8 cellular contexts compared by ENCODE assay signal in the genomic region with DNA sequence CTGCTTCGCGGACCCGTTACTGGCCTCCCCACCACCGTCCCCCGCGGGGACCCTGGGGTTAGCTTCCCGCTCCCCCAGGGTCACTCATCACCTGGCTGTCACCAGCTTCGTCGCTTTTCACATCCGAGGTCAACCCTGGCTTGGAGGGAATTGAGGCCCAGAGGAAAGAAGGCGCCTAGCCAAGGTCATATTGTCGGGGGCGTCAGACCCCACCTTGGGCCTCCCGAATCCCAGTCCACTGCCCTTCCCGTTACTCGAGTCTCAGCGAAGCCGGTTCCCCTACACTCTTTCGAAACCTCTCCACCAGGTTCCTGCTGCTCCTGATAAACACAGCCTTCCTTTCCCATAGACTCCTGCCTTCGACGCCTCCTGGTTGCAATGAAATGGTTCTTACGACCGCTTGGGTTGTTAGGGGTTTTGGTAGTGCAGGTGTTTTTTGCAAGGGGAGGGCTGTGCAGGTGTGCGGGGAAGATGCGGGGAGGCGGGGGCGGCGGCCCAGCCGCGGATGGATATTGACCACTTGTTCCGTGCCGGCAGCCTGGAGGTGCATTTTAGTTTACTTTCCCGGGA. TPM values are rescaled to one million over a fixed set of nuclear protein-coding genes. Genes with fewer than 3 reads are reported as not detected.
DNase-seq lines count a peak whose midpoint lies in the region; ATAC-seq and TF ChIP-seq lines count a peak whose summit lies in the region.

No MANE protein-coding gene starts in this region.

- H3K27ac ChIP-seq in HUES48 (ENCODE audit: low read depth, low read length) (peak overlapping the region; percentile 96), smooth muscle cell (ENCODE audit: low read depth) (no peak overlapping the region)

- H3K9me3 ChIP-seq in HUES48 (ENCODE audit: control insufficient read depth, insufficient read depth, low read length) (no peaks in the 10 kb centered on the region), iPS-15b (ENCODE audit: control insufficient read depth, insufficient read depth, low read length) (no peaks in the 10 kb centered on the region), smooth muscle cell (replicated peaks; ENCODE audit: low read depth) (no peaks in the 10 kb centered on the region)

- peak overlapping the region; percentile 79 for H2AFZ ChIP-seq in smooth muscle cell (ENCODE audit: low read depth)

- peak overlapping the region; percentile 69 to 81 for H3K27ac Mint-ChIP-seq in activated naive CD4-positive, alpha-beta T cell treated with anti-CD3 and anti-CD28 coated beads, Interleukin-2, amount 50 U/mL, for 72 hours

- 10% methylated on average over 24 of the region's 33 CpGs for WGBS in smooth muscle cell (ENCODE audit: low lambda C conversion rate)

- H3K4me2 ChIP-seq in smooth muscle cell: peak overlapping the region; percentile 100

- no peaks in the 10 kb centered on the region for H3F3A ChIP-seq in smooth muscle cell (ENCODE audit: low read depth)

- H3K36me3 Mint-ChIP-seq in activated naive CD4-positive, alpha-beta T cell treated with anti-CD3 and anti-CD28 coated beads, Interleukin-2, amount 50 U/mL, for 72 hours: peaks cover 0 to 6% of the 10 kb centered on the region in 2 donors

- DNase-seq in GM06990 (ENCODE audit: extremely low read depth, insufficient read length) (peak; percentile 41), smooth muscle cell (lab: John Stamatoyannopoulos, UW; ENCODE audit: unreplicated experiment) (no peak), NCI-H128 (lab: John Stamatoyannopoulos, UW; ENCODE audit: unreplicated experiment) (no peak), NCI-H82 (lab: John Stamatoyannopoulos, UW) (no peak)
- no peak for DNase-seq in activated naive CD4-positive, alpha-beta T cell treated with anti-CD3 and anti-CD28 coated beads, Interleukin-2, amount 50 U/mL, for 72 hours (ENCODE audit: low spot score in 2 of 2)

- no peaks in the 10 kb centered on the region for H3K9me3 Mint-ChIP-seq in activated naive CD4-positive, alpha-beta T cell treated with anti-CD3 and anti-CD28 coated beads, Interleukin-2, amount 50 U/mL, for 72 hours

- H3K36me3 ChIP-seq in GM06990 (ENCODE audit: control insufficient read depth, insufficient read depth, low read length) (no peaks in the 10 kb centered on the region; the same call in none of the 2 replicates), HUES48 (ENCODE audit: control insufficient read depth, insufficient read depth, low read length) (peaks cover 8% of the 10 kb centered on the region), iPS-15b (ENCODE audit: control insufficient read depth, insufficient read depth, low read length) (no peaks in the 10 kb centered on the region), smooth muscle cell (ENCODE audit: low read depth) (no peaks in the 10 kb centered on the region)

- no peak for ATAC-seq in activated naive CD4-positive, alpha-beta T cell treated with anti-CD3 and anti-CD28 coated beads, Interleukin-2, amount 50 U/mL, for 72 hours
- no peak for ATAC-seq in HG03095 (IDR thresholded peaks at IDR 0.05; ENCODE audit: unreplicated experiment)

- peaks cover 42% of the 10 kb centered on the region for H3K79me2 ChIP-seq in smooth muscle cell (ENCODE audit: low read depth)

- no peaks in the 10 kb centered on the region for H3K4me1 ChIP-seq in HUES48 (ENCODE audit: control insufficient read depth, insufficient read depth, low read length)
- H3K4me1 ChIP-seq in iPS-15b (ENCODE audit: control insufficient read depth, insufficient read depth, low read length): no peaks in the 10 kb centered on the region
- peaks cover 5% of the 10 kb centered on the region for H3K4me1 ChIP-seq in smooth muscle cell (ENCODE audit: low read depth)

- no peaks in the 10 kb centered on the region for H3K27me3 ChIP-seq in GM06990 (replicated peaks; ENCODE audit: control insufficient read depth, insufficient read depth, low read length)
- no peaks in the 10 kb centered on the region for H3K27me3 ChIP-seq in HUES48 (ENCODE audit: control insufficient read depth, insufficient read depth, low read length)
- no peaks in the 10 kb centered on the region for H3K27me3 ChIP-seq in iPS-15b (ENCODE audit: control insufficient read depth, insufficient read depth, low read length)
- H3K27me3 ChIP-seq in smooth muscle cell (ENCODE audit: low read depth): no peaks in the 10 kb centered on the region

- H3K9ac ChIP-seq in HUES48 (ENCODE audit: low read depth, low read length) (peak overlapping the region; percentile 37; the same call in 1 of the 2 replicates), iPS-15b (ENCODE audit: low read depth, low read length) (peak overlapping the region; percentile 66), smooth muscle cell (ENCODE audit: low read depth) (peak overlapping the region; percentile 80)

- H4K20me1 ChIP-seq in smooth muscle cell (ENCODE audit: low read depth): peaks cover 26% of the 10 kb centered on the region

- peak overlapping the region; percentile 99 for H3K4me3 ChIP-seq in GM06990 (replicated peaks; ENCODE audit: low read depth, low read length)
- H3K4me3 ChIP-seq in HUES48 (ENCODE audit: low read depth, low read length): peak overlapping the region; percentile 83
- H3K4me3 ChIP-seq in iPS-15b (ENCODE audit: low read depth, low read length): peak overlapping the region; percentile 90
- H3K4me3 ChIP-seq in smooth muscle cell: peak overlapping the region; percentile 87

- TF ChIP-seq CTCF in GM06990 (IDR thresholded peaks at IDR 0.05; ENCODE audit: insufficient read depth, low read length, poor library complexity, severe bottlenecking) (no peak), smooth muscle cell (IDR thresholded peaks at IDR 0.05; ENCODE audit: borderline replicate concordance, insufficient read depth, poor library complexity, severe bottlenecking) (no peak)

RNA-seq across cellular contexts. Expression of a gene that starts 0.6 kb away (rescaled TPM):
- 10 to 100 TPM; 23.5 to 25.4 TPM for total RNA-seq in activated naive CD4-positive, alpha-beta T cell treated with anti-CD3 and anti-CD28 coated beads, Interleukin-2, amount 50 U/mL, for 72 hours
- total RNA-seq in smooth muscle cell: 11.3 and 16.5 TPM in 2 replicates
- 7.6 and 11.1 TPM in 2 replicates for polyA plus RNA-seq in smooth muscle cell

RNA-seq across cellular contexts. Expression of a gene that starts 22.5 kb away (rescaled TPM):
- total RNA-seq in activated naive CD4-positive, alpha-beta T cell treated with anti-CD3 and anti-CD28 coated beads, Interleukin-2, amount 50 U/mL, for 72 hours: under 1 TPM; 0.09 to 0.99 TPM
- total RNA-seq in smooth muscle cell: 5.5 and 8.5 TPM in 2 replicates
- 8.3 and 8.7 TPM in 2 replicates for polyA plus RNA-seq in smooth muscle cell

RNA-seq across cellular contexts. Expression of a gene that starts 35.0 kb away (rescaled TPM):
- 100 to 1,000 TPM; 498 to 568 TPM for total RNA-seq in activated naive CD4-positive, alpha-beta T cell treated with anti-CD3 and anti-CD28 coated beads, Interleukin-2, amount 50 U/mL, for 72 hours
- total RNA-seq in smooth muscle cell: 432 and 551 TPM in 2 replicates
- 534 and 549 TPM in 2 replicates for polyA plus RNA-seq in smooth muscle cell

RNA-seq across cellular contexts. Expression of a gene that starts 46.8 kb away (rescaled TPM):
- 10 to 100 TPM; 60.0 to 86.4 TPM for total RNA-seq in activated naive CD4-positive, alpha-beta T cell treated with anti-CD3 and anti-CD28 coated beads, Interleukin-2, amount 50 U/mL, for 72 hours
- total RNA-seq in smooth muscle cell: 55.2 and 71.5 TPM in 2 replicates
- 155 and 164 TPM in 2 replicates for polyA plus RNA-seq in smooth muscle cell
